In genomic region chr1:164561007-164561406, GRCh38 we compare ENCODE assay signal across 1 cellular context.
TF ChIP-seq lines count a peak whose summit lies in the region.

No MANE protein-coding gene starts in this region.

TF ChIP-seq in IMR-90, 13 proteins besides CTCF, POLR2A, EP300 and RAD21 (continued from another document):
- no peak for TF ChIP-seq USF2 (IDR thresholded peaks at IDR 0.05; ENCODE audit: low read depth, low read length)
